Comparison of ENCODE assay signal across 8 cellular contexts in genomic region chr17:29579866-29580771, GRCh38. TPM values are rescaled to one million over a fixed set of nuclear protein-coding genes. Genes with fewer than 3 reads are reported as not detected.
DNase-seq lines count a peak whose midpoint lies in the region; ATAC-seq and TF ChIP-seq lines count a peak whose summit lies in the region.

No MANE protein-coding gene starts in this region.

- H3K18ac ChIP-seq in trophoblast cell (ENCODE audit: low read length), result no peak overlapping the region

- H3K4me2 ChIP-seq in DOHH2 (ENCODE audit: low read length) (no peak overlapping the region), GM23338 (no peak overlapping the region), Loucy (ENCODE audit: low read depth, low read length, poor library complexity, severe bottlenecking) (no peak overlapping the region), trophoblast cell (ENCODE audit: low read length) (no peak overlapping the region)

- no peak overlapping the region for H3K14ac ChIP-seq in trophoblast cell (ENCODE audit: low read length)

- TF ChIP-seq CTCF in DOHH2 (IDR thresholded peaks at IDR 0.05; ENCODE audit: low read depth, low read length, poor library complexity, severe bottlenecking), result peak; percentile 95
- peak; percentile 82 to 99 for TF ChIP-seq CTCF in GM23338 (conservative IDR thresholded peaks at IDR 0.05; ENCODE audit: low read depth in 2 of 2)
- TF ChIP-seq CTCF in Loucy (conservative IDR thresholded peaks at IDR 0.05; ENCODE audit: low read length), result peak; percentile 87
- TF ChIP-seq CTCF in uterus (IDR thresholded peaks at IDR 0.05), result peak; percentile 80 to 95 (median 91)

- WGBS in trophoblast cell (ENCODE audit: extremely low coverage, insufficient coverage, insufficient read length), result no CpG with 5 or more reads among the region's 15 CpGs

- DNase-seq in GM23338 (ENCODE audit: low spot score), result peak; percentile 91
- DNase-seq in SJSA1 (ENCODE audit: low read depth in 1 of 2, low spot score in 2 of 2), result peak; percentile 67 to 81
- DNase-seq in activated naive CD4-positive, alpha-beta T cell (lab: John Stamatoyannopoulos, UW), result peak; percentile 76 to 88 (median 82)
- DNase-seq in germinal center (ENCODE audit: low spot score), result peak; percentile 90
- peak; percentile 72 to 86 for DNase-seq in trophoblast cell
- DNase-seq in uterus, result peak; percentile 83

- H3K79me2 ChIP-seq in DOHH2 (ENCODE audit: control insufficient read depth, low read length), result peaks cover 26% of the 10 kb centered on the region
- H3K79me2 ChIP-seq in GM23338 (replicated peaks; ENCODE audit: insufficient read depth), result peaks cover 6% of the 10 kb centered on the region; the same call in 1 of the 2 replicates
- H3K79me2 ChIP-seq in Loucy (ENCODE audit: insufficient read depth, low read length), result peaks cover 22% of the 10 kb centered on the region
- H3K79me2 ChIP-seq in trophoblast cell (ENCODE audit: control insufficient read depth, insufficient read depth, low read length, poor library complexity), result no peaks in the 10 kb centered on the region

- no peak overlapping the region for H2AK5ac ChIP-seq in trophoblast cell (ENCODE audit: low read length)

- peak overlapping the region; percentile 33; the same call in 1 of the 2 replicates for H3K27ac Mint-ChIP-seq in GM23338

- H3K27me3 Mint-ChIP-seq in GM23338 (ENCODE audit: insufficient read depth, low read depth, poor library complexity), result peaks cover 6% of the 10 kb centered on the region

- no peak overlapping the region for H2AFZ ChIP-seq in GM23338
- H2AFZ ChIP-seq in Loucy (ENCODE audit: low read length), result no peak overlapping the region
- H2AFZ ChIP-seq in trophoblast cell (ENCODE audit: insufficient read depth, low read length, poor library complexity), result no peak overlapping the region

- peaks cover 34% of the 10 kb centered on the region for H3K36me3 Mint-ChIP-seq in GM23338 (ENCODE audit: low read depth)

- H3K27ac ChIP-seq in DOHH2 (ENCODE audit: low read depth, low read length) (no peak overlapping the region), GM23338 (ENCODE audit: low read depth) (0 out of 2 replicates have a peak overlapping the region, but pooled peaks have one; percentile 19), SJSA1 (no peak overlapping the region), trophoblast cell (ENCODE audit: low read depth, low read length) (no peak overlapping the region), uterus (peak overlapping the region in 1 of 2 donors; percentile 10)

- H4K12ac ChIP-seq in trophoblast cell (ENCODE audit: low read depth, low read length), result no peak overlapping the region

- no peak overlapping the region for H4K91ac ChIP-seq in trophoblast cell (ENCODE audit: low read depth, low read length)

- H3K79me1 ChIP-seq in trophoblast cell (ENCODE audit: low read length), result no peaks in the 10 kb centered on the region

- H2BK5ac ChIP-seq in trophoblast cell (ENCODE audit: low read depth, low read length, poor library complexity), result no peak overlapping the region

- H3K4me1 ChIP-seq in DOHH2 (ENCODE audit: control insufficient read depth, low read length) (peaks cover 30% of the 10 kb centered on the region), GM23338 (ENCODE audit: insufficient read depth) (peaks cover 19% of the 10 kb centered on the region; the same call in 1 of the 2 replicates), Loucy (ENCODE audit: insufficient read depth, low read length, poor library complexity, severe bottlenecking) (peaks cover 9% of the 10 kb centered on the region), SJSA1 (replicated peaks) (peaks cover 3% of the 10 kb centered on the region; the same call in 1 of the 2 replicates), trophoblast cell (ENCODE audit: control insufficient read depth in 1 of 2, insufficient read depth in 2 of 2, low read length in 2 of 2) (peaks cover 2 to 3% of the 10 kb centered on the region in 2 experiments), uterus (peaks cover 3 to 10% of the 10 kb centered on the region in 2 donors)

- H3K9ac ChIP-seq in Loucy (ENCODE audit: low read depth, low read length, poor library complexity, severe bottlenecking), result no peak overlapping the region
- no peak overlapping the region for H3K9ac ChIP-seq in trophoblast cell (ENCODE audit: low read length)

- H3F3A ChIP-seq in DOHH2 (ENCODE audit: control insufficient read depth, insufficient read depth) (no peaks in the 10 kb centered on the region), GM23338 (replicated peaks; ENCODE audit: low read depth) (0 out of 2 replicates have a peak, but pooled peaks cover 9% of the 10 kb centered on the region), Loucy (ENCODE audit: low read depth) (no peaks in the 10 kb centered on the region)

- H3K9me2 ChIP-seq in DOHH2 (replicated peaks; ENCODE audit: control insufficient read depth, low read length) (no peaks in the 10 kb centered on the region), GM23338 (ENCODE audit: insufficient read depth) (no peaks in the 10 kb centered on the region), Loucy (replicated peaks; ENCODE audit: low read depth, low read length) (no peaks in the 10 kb centered on the region)

- intact Hi-C loops in uterus (cut with DNase I; ENCODE audit: low total_unique reads), result no loop called here

- H3K36me3 ChIP-seq in DOHH2 (ENCODE audit: control insufficient read depth, low read length) (peaks cover 82% of the 10 kb centered on the region), GM23338 (ENCODE audit: insufficient read depth) (no peaks in the 10 kb centered on the region; the same call in 1 of the 2 replicates), Loucy (ENCODE audit: insufficient read depth, low read length) (peaks cover 52% of the 10 kb centered on the region; the same call in 1 of the 2 replicates), SJSA1 (peaks cover 57% of the 10 kb centered on the region), trophoblast cell (ENCODE audit: control insufficient read depth in 1 of 2, insufficient read depth in 2 of 2, low read length in 2 of 2) (peaks cover 59 to 67% of the 10 kb centered on the region in 2 experiments), uterus (no peaks in the 10 kb centered on the region)

- H3K4me3 Mint-ChIP-seq in GM23338, result no peak overlapping the region

- H3K9me3 ChIP-seq in DOHH2 (ENCODE audit: control insufficient read depth, insufficient read depth, low read length), result no peaks in the 10 kb centered on the region
- no peaks in the 10 kb centered on the region for H3K9me3 ChIP-seq in Loucy (ENCODE audit: insufficient read depth, low read depth, low read length)
- no peaks in the 10 kb centered on the region; the same call in 1 of the 2 replicates for H3K9me3 ChIP-seq in SJSA1 (replicated peaks)
- H3K9me3 ChIP-seq in trophoblast cell (ENCODE audit: insufficient read depth, low read depth, low read length), result no peaks in the 10 kb centered on the region
- H3K9me3 ChIP-seq in uterus, result no peaks in the 10 kb centered on the region

- ATAC-seq in GM23338, result peak; percentile 86

- no peak overlapping the region for H4K8ac ChIP-seq in trophoblast cell (ENCODE audit: low read depth, low read length)

- TF ChIP-seq POLR2A in uterus (IDR thresholded peaks at IDR 0.05), result peak in 1 of 2 donors; percentile 20

- H4K20me1 ChIP-seq in DOHH2 (ENCODE audit: control insufficient read depth, insufficient read depth, low read depth, low read length) (peaks cover 7% of the 10 kb centered on the region), GM23338 (replicated peaks; ENCODE audit: insufficient read depth) (peaks cover 6% of the 10 kb centered on the region; the same call in 1 of the 2 replicates), Loucy (ENCODE audit: insufficient read depth, low read length, poor library complexity, severe bottlenecking) (peaks cover 19% of the 10 kb centered on the region)

- peaks cover 22% of the 10 kb centered on the region for H3K4me1 Mint-ChIP-seq in GM23338

- no peak overlapping the region for H2BK12ac ChIP-seq in trophoblast cell (ENCODE audit: low read length)

- H3K4me3 ChIP-seq in DOHH2 (ENCODE audit: low read length), result no peak overlapping the region
- H3K4me3 ChIP-seq in GM23338, result no peak overlapping the region
- H3K4me3 ChIP-seq in Loucy (ENCODE audit: low read length, poor library complexity, severe bottlenecking), result no peak overlapping the region
- no peak overlapping the region for H3K4me3 ChIP-seq in SJSA1
- H3K4me3 ChIP-seq in trophoblast cell (ENCODE audit: low read depth, low read length), result no peak overlapping the region
- no peak overlapping the region for H3K4me3 ChIP-seq in uterus

- H3K27me3 ChIP-seq in DOHH2 (ENCODE audit: control insufficient read depth, low read length) (no peaks in the 10 kb centered on the region), GM23338 (ENCODE audit: insufficient read depth) (no peaks in the 10 kb centered on the region), Loucy (ENCODE audit: insufficient read depth, low read length, poor library complexity, severe bottlenecking) (no peaks in the 10 kb centered on the region), SJSA1 (replicated peaks) (no peaks in the 10 kb centered on the region), trophoblast cell (ENCODE audit: insufficient read depth, low read length) (no peaks in the 10 kb centered on the region), uterus (no peaks in the 10 kb centered on the region)

- no peaks in the 10 kb centered on the region for H3K9me3 Mint-ChIP-seq in GM23338

- H3K4ac ChIP-seq in trophoblast cell (ENCODE audit: low read depth, low read length), result no peak overlapping the region

- H3K23ac ChIP-seq in trophoblast cell (ENCODE audit: low read length), result no peak overlapping the region

- no peak overlapping the region for H2BK120ac ChIP-seq in trophoblast cell (ENCODE audit: insufficient read depth, low read length, poor library complexity)

RNA-seq across cellular contexts. Expression of gene GIT1, which starts 9.3 kb away (rescaled TPM):
- total RNA-seq in GM23338 (2014; rRNA removed; shearing (Covaris generic)), result 48.2 and 60.9 TPM in 2 replicates
- 15.9 and 16.2 TPM in 2 replicates for polyA plus RNA-seq in GM23338 (2016; fragmentation: Nextera tagmentation; extraction: Ambion mirVana)
- 16.8 and 52.6 TPM in 2 replicates for total RNA-seq in SJSA1 (2014; rRNA removed; shearing (Covaris generic))
- 33.6 and 35.0 TPM in 2 replicates for polyA plus RNA-seq in trophoblast cell (2013)
- total RNA-seq in uterus, result 10 to 100 TPM; 13.1 to 75.0 (median 22.9) TPM

RNA-seq across cellular contexts. Expression of gene TP53I13, which starts 11.6 kb away (rescaled TPM):
- total RNA-seq in GM23338 (2014; rRNA removed; shearing (Covaris generic)), result 28.6 and 38.9 TPM in 2 replicates
- polyA plus RNA-seq in GM23338 (2016; fragmentation: Nextera tagmentation; extraction: Ambion mirVana), result 21.0 and 21.4 TPM in 2 replicates
- 66.7 and 86.9 TPM in 2 replicates for total RNA-seq in SJSA1 (2014; rRNA removed; shearing (Covaris generic))
- polyA plus RNA-seq in trophoblast cell (2013), result 17.1 and 19.5 TPM in 2 replicates
- 10 to 100 TPM; 35.6 to 50.3 (median 45.1) TPM for total RNA-seq in uterus

RNA-seq across cellular contexts. Expression of gene ANKRD13B, which starts 12.8 kb away (rescaled TPM):
- total RNA-seq in GM23338 (2014; rRNA removed; shearing (Covaris generic)), result 55.0 and 57.4 TPM in 2 replicates
- 8.2 and 9.6 TPM in 2 replicates for polyA plus RNA-seq in GM23338 (2016; fragmentation: Nextera tagmentation; extraction: Ambion mirVana)
- total RNA-seq in SJSA1 (2014; rRNA removed; shearing (Covaris generic)), result 2.9 and 3.4 TPM in 2 replicates
- polyA plus RNA-seq in trophoblast cell (2013), result 1.6 and 1.9 TPM in 2 replicates
- total RNA-seq in uterus, result 10 to 100 TPM in 3 of 4 donors, 1 to 10 TPM in 1; 2.8 to 17.0 (median 12.7) TPM

RNA-seq across cellular contexts. Expression of gene ABHD15, which starts 13.3 kb away (rescaled TPM):
- total RNA-seq in GM23338 (2014; rRNA removed; shearing (Covaris generic)), result 2.5 and 2.6 TPM in 2 replicates
- 0.27 and 0.92 TPM in 2 replicates for polyA plus RNA-seq in GM23338 (2016; fragmentation: Nextera tagmentation; extraction: Ambion mirVana)
- 5.7 and 6.8 TPM in 2 replicates for total RNA-seq in SJSA1 (2014; rRNA removed; shearing (Covaris generic))
- polyA plus RNA-seq in trophoblast cell (2013), result 2.3 and 2.8 TPM in 2 replicates
- 10 to 100 TPM in 1 of 4 donors, 1 to 10 TPM in 2, under 1 TPM in 1; 0.26 to 11.4 (median 4.4) TPM for total RNA-seq in uterus

RNA-seq across cellular contexts. Expression of gene CORO6, which starts 42.6 kb away (rescaled TPM):
- total RNA-seq in GM23338 (2014; rRNA removed; shearing (Covaris generic)), result 5.0 and 5.2 TPM in 2 replicates
- 2.5 and 2.6 TPM in 2 replicates for polyA plus RNA-seq in GM23338 (2016; fragmentation: Nextera tagmentation; extraction: Ambion mirVana)
- total RNA-seq in SJSA1 (2014; rRNA removed; shearing (Covaris generic)), result 0.45 and 4.2 TPM in 2 replicates
- 10.5 and 11.5 TPM in 2 replicates for polyA plus RNA-seq in trophoblast cell (2013)
- 1 to 10 TPM; 3.8 to 7.8 (median 5.1) TPM for total RNA-seq in uterus
